In the genomic region with DNA sequence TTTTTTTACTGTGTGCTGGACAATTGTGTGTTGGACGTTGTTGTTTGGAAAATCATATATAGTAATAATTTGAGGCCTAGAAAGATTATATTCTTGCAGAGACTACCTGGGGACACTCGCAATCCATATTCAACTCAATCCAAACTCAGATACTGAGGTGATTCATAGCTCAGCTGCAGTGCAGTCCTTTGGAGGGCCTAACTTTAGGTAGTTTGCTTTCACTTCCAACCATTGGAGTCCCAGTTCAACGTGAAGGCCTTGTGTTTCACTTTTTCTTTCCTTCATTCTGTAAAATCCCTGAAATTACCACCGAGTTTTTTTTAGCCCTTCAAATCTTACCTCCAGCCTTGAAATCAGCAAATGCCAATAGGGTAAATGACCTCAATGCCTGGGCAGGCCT, we compare ENCODE assay signal across 19 cellular contexts.
"Had no signal": no experiment of that assay in that cellular context is flagged by ENCODE, and none has a peak within 500 bp of the region (broad histone marks: within the 10 kb centered on the region; RNA-seq: fewer than 3 reads in every experiment).

No MANE protein-coding gene starts in this region.

- H3K4me1 ChIP-seq: sigmoid colon, stomach had no signal

- H3K4me3 ChIP-seq: coronary artery, lung, sigmoid colon, stomach had no signal

- H3K27me3 ChIP-seq: sigmoid colon, stomach had no signal

- H3K27ac ChIP-seq: coronary artery, sigmoid colon, stomach had no signal

- H3K36me3 ChIP-seq: sigmoid colon, stomach had no signal

- DNase-seq: activated B cell treated with CpG ODN at 0.5 μM for 24 hours; activated CD4-positive, alpha-beta memory T cell treated with anti-CD3 and anti-CD28 coated beads, Interleukin-2, amount 10 ng/mL, durations not matched to agents 7 days and 5 days; activated CD4-positive, alpha-beta T cell treated with anti-CD3 and anti-CD28 coated beads for 48 hours; activated CD8-positive, alpha-beta memory T cell treated with anti-CD3 and anti-CD28 coated beads, Interleukin-2, amount 10 ng/mL, durations not matched to agents 7 days and 5 days; activated naive CD4-positive, alpha-beta T cell; activated naive CD8-positive, alpha-beta T cell treated with anti-CD3 and anti-CD28 coated beads for 36 hours; amygdala; erythroblast; foreskin melanocyte; kidney; midbrain; nucleus accumbens; sigmoid colon; stimulated activated CD4-positive, alpha-beta T cell treated with anti-CD3 and anti-CD28 coated beads, Interleukin-4, amount 100 ng/mL, for 24 hours; stomach had no signal

- ATAC-seq: activated CD8-positive, alpha-beta memory T cell treated with anti-CD3 and anti-CD28 coated beads, Interleukin-2, amount 10 ng/mL, durations not matched to agents 7 days and 5 days; left lobe of liver; stimulated activated effector memory CD8-positive, alpha-beta T cell treated with anti-CD3 and anti-CD28 coated beads, Interleukin-12 subunit alpha, Interleukin-12 subunit beta, amount 100 ng/mL, for 72 hours had no signal

- H3K9me3 ChIP-seq: sigmoid colon, stomach had no signal
